In the genomic region with DNA sequence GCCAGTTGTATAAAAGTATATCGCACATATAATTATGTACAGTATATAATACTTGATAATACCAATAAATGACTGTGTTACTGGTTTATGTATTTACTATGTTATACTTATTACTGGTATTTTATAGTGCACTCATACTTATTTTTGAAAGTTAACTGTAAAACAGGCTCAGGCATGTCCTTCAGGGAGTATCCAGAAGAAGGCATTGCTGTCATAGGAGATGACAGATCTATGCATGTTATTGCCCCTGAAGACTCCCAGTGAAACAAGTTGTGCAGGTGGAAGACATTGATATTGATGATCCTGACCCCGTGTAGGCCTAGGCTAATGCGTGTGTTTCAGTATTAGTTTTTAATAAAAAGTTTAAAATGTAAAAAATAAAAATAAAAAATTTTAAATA, we compare ENCODE assay signal across 22 cellular contexts. TPM values are rescaled to one million over a fixed set of nuclear protein-coding genes. Genes with fewer than 3 reads are reported as not detected.
DNase-seq lines count a peak whose midpoint lies in the region; ATAC-seq, FAIRE-seq and TF ChIP-seq lines count a peak whose summit lies in the region.
"Had no signal": no experiment of that assay in that cellular context is flagged by ENCODE, and none has a peak within 500 bp of the region (broad histone marks: within the 10 kb centered on the region; RNA-seq: fewer than 3 reads in every experiment).

No MANE protein-coding gene starts in this region.

- dilution Hi-C loops in mammary epithelial cell (cut with HindIII; ENCODE audit: low sequenced_read_pairs), result no loop called here

- TF ChIP-seq CTCF in mammary epithelial cell (conservative IDR thresholded peaks at IDR 0.05 in 1 of 2, IDR thresholded peaks at IDR 0.05 in 1 of 2; ENCODE audit: extremely low read depth in 1 of 2, insufficient read depth in 1 of 2, low read depth in 1 of 2, low read length in 2 of 2), result peak in 1 of 2 donors; percentile 17
- no peak for TF ChIP-seq CTCF in breast epithelium (IDR thresholded peaks at IDR 0.05)
- TF ChIP-seq CTCF in bronchial epithelial cell (IDR thresholded peaks at IDR 0.05; ENCODE audit: insufficient read depth, low read length, severe bottlenecking), result no peak

- H3K36me3 ChIP-seq in mammary epithelial cell (ENCODE audit: insufficient read depth, low read length), result no peaks in the 10 kb centered on the region
- H3K36me3 ChIP-seq in breast epithelium, result no peaks in the 10 kb centered on the region
- H3K36me3 ChIP-seq in bronchial epithelial cell (ENCODE audit: control insufficient read depth, insufficient read depth, low read length), result no peaks in the 10 kb centered on the region

- H3K27ac ChIP-seq in mammary epithelial cell (ENCODE audit: insufficient read depth, low read depth, low read length), result peak overlapping the region; percentile 22
- no peak overlapping the region for H3K27ac ChIP-seq in breast epithelium

- DNase-seq in mammary epithelial cell (peak; percentile 61), breast epithelium (ENCODE audit: low spot score in 2 of 2) (no peak), bronchial epithelial cell (ENCODE audit: low read depth) (peak; percentile 80), NCI-H146 treated with DMSO at 0.1 percent for 48 hours (lab: John Stamatoyannopoulos, UW; ENCODE audit: unreplicated experiment) (no peak), NCI-H446 (lab: John Stamatoyannopoulos, UW) (no peak), DMS53 treated with DMSO at 0.1 percent for 48 hours (lab: John Stamatoyannopoulos, UW; ENCODE audit: unreplicated experiment) (no peak)
- DNase-seq: C1 segment of cervical spinal cord; Calu3; CD4-positive, alpha-beta memory T cell; COR-L47; DMS153; DMS79; EL; GDM1; H9 had no signal

- 53% methylated on average over 3 of the region's 3 CpGs for WGBS in mammary epithelial cell (ENCODE audit: low coverage, missing lambda C conversion rate)

- H3K9me3 ChIP-seq in mammary epithelial cell (replicated peaks; ENCODE audit: insufficient read depth, low read length), result no peaks in the 10 kb centered on the region
- no peaks in the 10 kb centered on the region for H3K9me3 ChIP-seq in breast epithelium

- H3K4me1 ChIP-seq in mammary epithelial cell (ENCODE audit: insufficient read depth, low read length), result peaks cover 27% of the 10 kb centered on the region
- H3K4me1 ChIP-seq in breast epithelium, result no peaks in the 10 kb centered on the region

- in situ Hi-C loops in mammary epithelial cell (cut with MboI; ENCODE audit: low sequenced_read_pairs in 2 of 2), result no loop called here

- TF ChIP-seq POLR2A in breast epithelium (IDR thresholded peaks at IDR 0.05), result no peak

- FAIRE-seq in bronchial epithelial cell (lab: Jason Lieb, UNC), result no peak
- FAIRE-seq: GM12878, GM19239 had no signal

- CTCF ChIA-PET in mammary epithelial cell (lab: Charles Lee; ENCODE audit: low non-redundant PET), result no interaction called here

- H3K27me3 ChIP-seq in mammary epithelial cell (ENCODE audit: insufficient read depth, low read length), result no peaks in the 10 kb centered on the region
- H3K27me3 ChIP-seq in breast epithelium, result no peaks in the 10 kb centered on the region
- no peaks in the 10 kb centered on the region for H3K27me3 ChIP-seq in bronchial epithelial cell (ENCODE audit: control insufficient read depth, insufficient read depth, low read length)

- no peak overlapping the region for H3K9ac ChIP-seq in mammary epithelial cell (ENCODE audit: insufficient read depth, low read length)

- no peak overlapping the region for H2AFZ ChIP-seq in mammary epithelial cell (ENCODE audit: low read depth, low read length)
- H2AFZ ChIP-seq: GM23338 had no signal

- BruUV-seq in mammary epithelial cell (replicated peaks; lab: Mats Ljungman, UMichigan), result no TSS peak

- H3K79me2 ChIP-seq in mammary epithelial cell (ENCODE audit: insufficient read depth, low read length), result no peaks in the 10 kb centered on the region

- intact Hi-C loops in mammary epithelial cell (cut with micrococcal nuclease), result no loop called here
- intact Hi-C loops in breast epithelium (cut with DNase I; ENCODE audit: low total_unique reads), result no loop called here

- H3K4me2 ChIP-seq in mammary epithelial cell (ENCODE audit: insufficient read depth, low read depth, low read length), result peak overlapping the region; percentile 60
- H3K4me2 ChIP-seq: GM23338 had no signal

- no peaks in the 10 kb centered on the region for H4K20me1 ChIP-seq in mammary epithelial cell (ENCODE audit: insufficient read depth, low read length)

- ATAC-seq in esophagus mucosa, result peak; percentile 28
- ATAC-seq: GM12878, GM23338, HCT116 had no signal

- H3K4me3 ChIP-seq in mammary epithelial cell (replicated peaks in 1 of 3; ENCODE audit: insufficient read depth in 1 of 3, low read depth in 2 of 3, low read length in 3 of 3) (no peak overlapping the region), breast epithelium (no peak overlapping the region), bronchial epithelial cell (ENCODE audit: low read depth, low read length) (no peak overlapping the region)
- H3K4me3 ChIP-seq: GM12878, GM23338 had no signal

RNA-seq across cellular contexts. Expression of a gene that starts 20.3 kb away (rescaled TPM):
- under 1 TPM in 1 of 2 donors, not detected in 1; 0.50 TPM for total RNA-seq in mammary epithelial cell
- polyA plus RNA-seq in mammary epithelial cell, result not detected
- not detected for polyA minus RNA-seq in mammary epithelial cell
- 1 to 10 TPM in 1 of 3 donors, under 1 TPM in 2; 0.96 to 3.4 (median 0.98) TPM for total RNA-seq in breast epithelium
- under 0.01 TPM in 2 replicates for total RNA-seq in bronchial epithelial cell
- total RNA-seq in esophagus mucosa, result 0.32 TPM
- total RNA-seq: A172; CD4-positive, alpha-beta memory T cell had no signal
- polyA plus RNA-seq: BJ; CD4-positive, alpha-beta memory T cell; GM12878 had no signal

Comparison
In these comparisons a context has a peak if more than half of its experiments do, and no peak if none do; other contexts are left out.
1. DNase-seq: peak in mammary epithelial cell (single experiment) and bronchial epithelial cell (single experiment); none in breast epithelium (0 of 2), NCI-H146 treated with DMSO at 0.1 percent for 48 hours (single experiment), NCI-H446 (0 of 2) and DMS53 treated with DMSO at 0.1 percent for 48 hours (single experiment).